24 cellular contexts compared by ENCODE assay signal in genomic region chr11:74630043-74630442, GRCh38.
"Had no signal": no experiment of that assay in that cellular context is flagged by ENCODE, and none has a peak within 500 bp of the region (broad histone marks: within the 10 kb centered on the region; RNA-seq: fewer than 3 reads in every experiment).

No MANE protein-coding gene starts in this region.

- DNase-seq: activated CD4-positive, alpha-beta T cell treated with anti-CD3 and anti-CD28 coated beads, Interleukin-2, amount 50 U/mL, for 1 hour; activated CD8-positive, alpha-beta T cell treated with anti-CD3 and anti-CD28 coated beads for 36 hours; activated gamma-delta T cell treated with Interleukin-2 at 50 U/mL for 16 hours; activated naive CD4-positive, alpha-beta T cell treated with anti-CD3 and anti-CD28 coated beads, Interleukin-2, amount 50 U/mL, for 16 hours; activated T-cell treated with anti-CD3 and anti-CD28 coated beads, Interleukin-2, amount 50 U/mL, for 4 hours; amygdala; caudate nucleus; dermis blood vessel endothelial cell; effector CD4-positive, alpha-beta T cell; foreskin keratinocyte; kidney glomerular epithelial cell; lower lobe of right lung; right lobe of liver; stimulated activated CD4-positive, alpha-beta T cell treated with anti-CD3 and anti-CD28 coated beads, Interleukin-2, amount 100 ng/mL, for 48 hours; stomach; T-helper 17 cell; T1000; thyroid gland; upper lobe of left lung had no signal

- ATAC-seq: activated CD8-positive, alpha-beta T cell treated with anti-CD3 and anti-CD28 coated beads for 36 hours; activated T-cell treated with anti-CD3 and anti-CD28 coated beads, Interleukin-2, amount 50 U/mL, for 4 hours; activated T-helper 17 cell treated with anti-CD3 and anti-CD28 coated beads, Interleukin-2, amount 50 U/mL, for 72 hours; foreskin keratinocyte; left lobe of liver; lower lobe of right lung; T-helper 17 cell; WTC11 had no signal

- H3K9me3 ChIP-seq: esophagus muscularis mucosa, lower lobe of right lung, neutrophil, right lobe of liver, stomach, thyroid gland, upper lobe of left lung had no signal

- H3K36me3 ChIP-seq: right lobe of liver, thyroid gland had no signal

- H3K27ac ChIP-seq: esophagus muscularis mucosa, foreskin keratinocyte, lower lobe of right lung, neutrophil, right lobe of liver, stomach, thyroid gland, upper lobe of left lung had no signal

- H3K27me3 ChIP-seq: esophagus muscularis mucosa, foreskin keratinocyte, neutrophil, right lobe of liver, stomach, thyroid gland, upper lobe of left lung had no signal

- H3K4me1 ChIP-seq: lower lobe of right lung, right lobe of liver, upper lobe of left lung had no signal

- H3K4me3 ChIP-seq: esophagus muscularis mucosa, lower lobe of right lung, right lobe of liver, stomach, thyroid gland, upper lobe of left lung had no signal
